Comparison of ENCODE assay signal across 16 cellular contexts in genomic region chrX:30654989-30655607, GRCh38. TPM values are rescaled to one million over a fixed set of nuclear protein-coding genes. Genes with fewer than 3 reads are reported as not detected.
DNase-seq lines count a peak whose midpoint lies in the region; ATAC-seq and TF ChIP-seq lines count a peak whose summit lies in the region.
"Had no signal": no experiment of that assay in that cellular context is flagged by ENCODE, and none has a peak within 500 bp of the region (broad histone marks: within the 10 kb centered on the region; RNA-seq: fewer than 3 reads in every experiment).

No MANE protein-coding gene starts in this region.

- 67% methylated on average over 2 of the region's 2 CpGs for WGBS in hepatocyte (ENCODE audit: low lambda C conversion rate, missing lambda C conversion rate)
- WGBS in right cardiac atrium: 84% methylated on average over 2 of the region's 2 CpGs

- H3K27ac Mint-ChIP-seq in stimulated activated naive CD8-positive, alpha-beta T cell treated with anti-CD3 and anti-CD28 coated beads, Interleukin-15, Interleukin-2, amounts not matched to agents 100 ng/mL and 50 ng/mL, for 24 hours: peak overlapping the region; percentile 52
- H3K27ac Mint-ChIP-seq in activated CD4-positive, alpha-beta memory T cell treated with anti-CD3 and anti-CD28 coated beads, Interleukin-2, amount 10 ng/mL, durations not matched to agents 7 days and 5 days: peak overlapping the region; percentile 81
- H3K27ac Mint-ChIP-seq: WTC11 had no signal

- POLR2A ChIA-PET in activated CD4-positive, alpha-beta memory T cell treated with anti-CD3 and anti-CD28 coated beads, Interleukin-2, amount 10 ng/mL, durations not matched to agents 7 days and 5 days (lab: Charles Lee): interaction anchor here (1.8 to 3.3 kb wide), 2 partner anchors 78 to 233 kb away, joined by 11 to 15 read pairs; partner anchors contain the start of genes TAB3 and TASL

- H3K27me3 ChIP-seq in hepatocyte: no peaks in the 10 kb centered on the region
- H3K27me3 ChIP-seq in right cardiac atrium (ENCODE audit: control insufficient read depth, insufficient read depth): no peaks in the 10 kb centered on the region

- no peaks in the 10 kb centered on the region for H3K9me3 Mint-ChIP-seq in stimulated activated naive CD8-positive, alpha-beta T cell treated with anti-CD3 and anti-CD28 coated beads, Interleukin-15, Interleukin-2, amounts not matched to agents 100 ng/mL and 50 ng/mL, for 24 hours
- H3K9me3 Mint-ChIP-seq in activated CD4-positive, alpha-beta memory T cell treated with anti-CD3 and anti-CD28 coated beads, Interleukin-2, amount 10 ng/mL, durations not matched to agents 7 days and 5 days: no peaks in the 10 kb centered on the region
- H3K9me3 Mint-ChIP-seq: WTC11 had no signal

- H3K79me2 ChIP-seq in hepatocyte: peaks cover 3% of the 10 kb centered on the region

- H3K9me3 ChIP-seq in hepatocyte (ENCODE audit: low read depth) (no peaks in the 10 kb centered on the region), right cardiac atrium (ENCODE audit: control insufficient read depth, low read length) (no peaks in the 10 kb centered on the region)

- no peaks in the 10 kb centered on the region for H3K4me1 ChIP-seq in hepatocyte (ENCODE audit: insufficient read depth)
- no peaks in the 10 kb centered on the region for H3K4me1 ChIP-seq in right cardiac atrium (ENCODE audit: control insufficient read depth, insufficient read depth, low read length)

- intact Hi-C loops in right cardiac atrium (cut with DNase I): no loop called here

- no peaks in the 10 kb centered on the region for H4K20me1 ChIP-seq in hepatocyte (ENCODE audit: insufficient read depth, poor library complexity, severe bottlenecking)

- H3K4me3 Mint-ChIP-seq in stimulated activated naive CD8-positive, alpha-beta T cell treated with anti-CD3 and anti-CD28 coated beads, Interleukin-15, Interleukin-2, amounts not matched to agents 100 ng/mL and 50 ng/mL, for 24 hours: peak overlapping the region; percentile 89
- H3K4me3 Mint-ChIP-seq in activated CD4-positive, alpha-beta memory T cell treated with anti-CD3 and anti-CD28 coated beads, Interleukin-2, amount 10 ng/mL, durations not matched to agents 7 days and 5 days: peak overlapping the region; percentile 71

- H3K4me2 ChIP-seq in hepatocyte: peak overlapping the region; percentile 78

- no peak for DNase-seq in stimulated activated naive CD8-positive, alpha-beta T cell treated with anti-CD3 and anti-CD28 coated beads, Interleukin-15, Interleukin-2, amounts not matched to agents 100 U/mL and 50 U/mL, for 24 hours
- DNase-seq in activated CD4-positive, alpha-beta memory T cell treated with anti-CD3 and anti-CD28 coated beads, Interleukin-2, amount 10 ng/mL, durations not matched to agents 7 days and 5 days: no peak
- DNase-seq in hepatocyte (ENCODE audit: low spot score): no peak
- no peak for DNase-seq in cerebellar cortex (ENCODE audit: low spot score)
- no peak for DNase-seq in right cardiac atrium
- DNase-seq in NCI-H82 treated with DMSO at 0.1 percent for 48 hours (lab: John Stamatoyannopoulos, UW; ENCODE audit: unreplicated experiment): no peak
- DNase-seq in Kasumi-1 (lab: John Stamatoyannopoulos, UW): no peak
- DNase-seq: AML-193, dorsolateral prefrontal cortex, GOT3, NCI-H1092, NCI-H510A treated with DMSO at 0.1 percent for 48 hours, Right ventricle myocardium superior had no signal

- H3K4me1 Mint-ChIP-seq in stimulated activated naive CD8-positive, alpha-beta T cell treated with anti-CD3 and anti-CD28 coated beads, Interleukin-15, Interleukin-2, amounts not matched to agents 100 ng/mL and 50 ng/mL, for 24 hours (ENCODE audit: low read depth): peaks cover 65% of the 10 kb centered on the region
- peaks cover 61% of the 10 kb centered on the region for H3K4me1 Mint-ChIP-seq in activated CD4-positive, alpha-beta memory T cell treated with anti-CD3 and anti-CD28 coated beads, Interleukin-2, amount 10 ng/mL, durations not matched to agents 7 days and 5 days

- no peak overlapping the region for H2AFZ ChIP-seq in hepatocyte

- no peak for TF ChIP-seq CTCF in hepatocyte (IDR thresholded peaks at IDR 0.05; ENCODE audit: poor library complexity)

- no peaks in the 10 kb centered on the region for H3K9me2 ChIP-seq in hepatocyte (replicated peaks; ENCODE audit: insufficient read depth)

- H3K27me3 Mint-ChIP-seq in stimulated activated naive CD8-positive, alpha-beta T cell treated with anti-CD3 and anti-CD28 coated beads, Interleukin-15, Interleukin-2, amounts not matched to agents 100 ng/mL and 50 ng/mL, for 24 hours: no peaks in the 10 kb centered on the region
- no peaks in the 10 kb centered on the region for H3K27me3 Mint-ChIP-seq in activated CD4-positive, alpha-beta memory T cell treated with anti-CD3 and anti-CD28 coated beads, Interleukin-2, amount 10 ng/mL, durations not matched to agents 7 days and 5 days

- CTCF ChIA-PET in activated CD4-positive, alpha-beta memory T cell treated with anti-CD3 and anti-CD28 coated beads, Interleukin-2, amount 10 ng/mL, durations not matched to agents 7 days and 5 days (lab: Charles Lee): no interaction called here

- H3K4me3 ChIP-seq in hepatocyte (no peak overlapping the region), right cardiac atrium (ENCODE audit: low read length) (no peak overlapping the region)

- no peak for ATAC-seq in stimulated activated naive CD8-positive, alpha-beta T cell treated with anti-CD3 and anti-CD28 coated beads, Interleukin-15, Interleukin-2, amounts not matched to agents 100 U/mL and 50 U/mL, for 24 hours
- ATAC-seq in right cardiac atrium: no peak
- ATAC-seq: left colon, WTC11 had no signal

- H3K36me3 Mint-ChIP-seq in stimulated activated naive CD8-positive, alpha-beta T cell treated with anti-CD3 and anti-CD28 coated beads, Interleukin-15, Interleukin-2, amounts not matched to agents 100 ng/mL and 50 ng/mL, for 24 hours (ENCODE audit: low read depth): peaks cover 32% of the 10 kb centered on the region
- H3K36me3 Mint-ChIP-seq in activated CD4-positive, alpha-beta memory T cell treated with anti-CD3 and anti-CD28 coated beads, Interleukin-2, amount 10 ng/mL, durations not matched to agents 7 days and 5 days (ENCODE audit: low read depth): peaks cover 17% of the 10 kb centered on the region
- H3K36me3 Mint-ChIP-seq: WTC11 had no signal

- H3K27ac ChIP-seq in hepatocyte (peak overlapping the region; percentile 8), right cardiac atrium (ENCODE audit: low read length) (no peak overlapping the region)
- H3K27ac ChIP-seq: dorsolateral prefrontal cortex had no signal

- no peaks in the 10 kb centered on the region for H3K36me3 ChIP-seq in hepatocyte (replicated peaks; ENCODE audit: insufficient read depth, low read depth)

RNA-seq across cellular contexts. Expression of gene GK, which starts 1.9 kb away (rescaled TPM):
- total RNA-seq in activated CD4-positive, alpha-beta memory T cell treated with anti-CD3 and anti-CD28 coated beads, Interleukin-2, amount 10 ng/mL, durations not matched to agents 7 days and 5 days: 10 to 100 TPM; 34.2 to 37.5 TPM
- total RNA-seq in hepatocyte (29.9 and 30.3 TPM in 2 replicates), right cardiac atrium (1 to 10 TPM; 4.8 to 7.1 (median 5.8) TPM)
- polyA plus RNA-seq in hepatocyte (14.4 and 18.5 TPM in 2 replicates), right cardiac atrium (2.9 TPM)
